Comparison of ENCODE assay signal across 1 cellular context in genomic region chr2:99636432-99637034, GRCh38.
A peak's percentile ranks its signal among the peaks of the same experiment; 100 is the strongest.
TF ChIP-seq lines count a peak whose summit lies in the region.

No MANE protein-coding gene starts in this region.

TF ChIP-seq in K562, 482 proteins besides CTCF, POLR2A, EP300 and RAD21 (continued from another document and continues in another):
- TF ChIP-seq CUX1 (CRISPR knock-in tag; IDR thresholded peaks at IDR 0.05) (no peak), UBTF (IDR thresholded peaks at IDR 0.05; ENCODE audit: borderline replicate concordance in 1 of 2, low read depth in 2 of 2, low read length in 2 of 2) (0 out of 4 replicates have a peak, but pooled peaks of 1 of the 2 experiments have one; percentile 49), ZNF584 (CRISPR knock-in tag; IDR thresholded peaks at IDR 0.05; ENCODE audit: low read depth) (0 out of 2 replicates have a peak, but pooled peaks have one; percentile 25), POLR3G (IDR thresholded peaks at IDR 0.05; ENCODE audit: extremely low read depth, insufficient read length, insufficient replicate concordance) (no peak), ETV1 (tag; conservative IDR thresholded peaks at IDR 0.05; ENCODE audit: low read depth) (peak; percentile 47; the same call in 1 of the 2 replicates), ZNF197 (CRISPR knock-in tag; IDR thresholded peaks at IDR 0.05; ENCODE audit: low read depth) (0 out of 2 replicates have a peak, but pooled peaks have one; percentile 46), CBFA2T3 (IDR thresholded peaks at IDR 0.05) (peak; percentile 82), ZBTB11 (CRISPR knock-in tag; IDR thresholded peaks at IDR 0.05) (peak in 1 of 3 experiments; percentile 15; a peak in 1 of 6 replicates), LCOR (CRISPR knock-in tag; IDR thresholded peaks at IDR 0.05) (peak; percentile 23; the same call in 1 of the 2 replicates), ZNF785 (CRISPR knock-in tag; IDR thresholded peaks at IDR 0.05) (no peak), NR2C1 (IDR thresholded peaks at IDR 0.05) (no peak), NR2C1 (tag; IDR thresholded peaks at IDR 0.05) (peak; percentile 61; the same call in 1 of the 2 replicates), CXXC5 (CRISPR knock-in tag; IDR thresholded peaks at IDR 0.05) (peak; percentile 79), PREB (CRISPR knock-in tag; IDR thresholded peaks at IDR 0.05) (no peak), ZNF639 (CRISPR knock-in tag; conservative IDR thresholded peaks at IDR 0.05 in 1 of 2, IDR thresholded peaks at IDR 0.05 in 1 of 2) (peak in 1 of 2 experiments; percentile 30; a peak in 1 of 4 replicates), SMAD4 (CRISPR knock-in tag; conservative IDR thresholded peaks at IDR 0.05) (peak; percentile 70), DMBX1 (CRISPR knock-in tag; IDR thresholded peaks at IDR 0.05; ENCODE audit: borderline replicate concordance) (peak; percentile 69; the same call in 1 of the 2 replicates), MNT (conservative IDR thresholded peaks at IDR 0.05) (0 out of 4 replicates have a peak, but pooled peaks of 1 of the 2 experiments have one; percentile 28), FOSL1 (tag; conservative IDR thresholded peaks at IDR 0.05) (0 out of 2 replicates have a peak, but pooled peaks have one; percentile 27), TCF3 (CRISPR knock-in tag; IDR thresholded peaks at IDR 0.05) (peak; percentile 77), GATA2 (CRISPR knock-in tag; IDR thresholded peaks at IDR 0.05) (peak; percentile 61; the same call in 1 of the 2 replicates), NR2C2 (CRISPR knock-in tag; IDR thresholded peaks at IDR 0.05) (no peak), NR2C2 (tag; IDR thresholded peaks at IDR 0.05) (peak; percentile 61), ZNF589 (CRISPR knock-in tag; IDR thresholded peaks at IDR 0.05; ENCODE audit: low read depth) (0 out of 2 replicates have a peak, but pooled peaks have one; percentile 55), ZFX (CRISPR knock-in tag; IDR thresholded peaks at IDR 0.05) (peak; percentile 63), DPF2 (IDR thresholded peaks at IDR 0.05) (peak; percentile 29; the same call in 1 of the 2 replicates), ZNF134 (CRISPR knock-in tag; conservative IDR thresholded peaks at IDR 0.05) (no peak), TAF9B (IDR thresholded peaks at IDR 0.05; ENCODE audit: partially characterized antibody) (no peak), ZNF175 (CRISPR knock-in tag; IDR thresholded peaks at IDR 0.05; ENCODE audit: low read depth) (0 out of 2 replicates have a peak, but pooled peaks have one; percentile 30), ID3 (CRISPR knock-in tag; IDR thresholded peaks at IDR 0.05) (no peak), ID3 (tag; IDR thresholded peaks at IDR 0.05) (peak; percentile 97), CGGBP1 (CRISPR knock-in tag; IDR thresholded peaks at IDR 0.05) (no peak), HNRNPUL1 (IDR thresholded peaks at IDR 0.05; ENCODE audit: low read length) (no peak), ZNF76 (CRISPR knock-in tag; IDR thresholded peaks at IDR 0.05; ENCODE audit: borderline replicate concordance) (no peak), ZNF583 (CRISPR knock-in tag; IDR thresholded peaks at IDR 0.05) (peak; percentile 87; the same call in 1 of the 2 replicates), RBBP5 (IDR thresholded peaks at IDR 0.05; ENCODE audit: borderline replicate concordance, insufficient read depth, low read length, poor library complexity, severe bottlenecking) (no peak), CEBPB (tag; IDR thresholded peaks at IDR 0.05) (no peak), TAL1 (IDR thresholded peaks at IDR 0.05) (peak; percentile 43; the same call in 1 of the 2 replicates), DACH1 (IDR thresholded peaks at IDR 0.05; ENCODE audit: partially characterized antibody) (no peak), NFIC (IDR thresholded peaks at IDR 0.05) (peak; percentile 72), XRCC4 (IDR thresholded peaks at IDR 0.05; ENCODE audit: extremely low read depth, insufficient read depth, insufficient read length) (no peak), HIVEP1 (CRISPR knock-in tag; IDR thresholded peaks at IDR 0.05) (no peak)
